Comparison of ENCODE assay signal across 28 cellular contexts in genomic region chr9:129358621-129359154, GRCh38.
"Had no signal": no experiment of that assay in that cellular context is flagged by ENCODE, and none has a peak within 500 bp of the region (broad histone marks: within the 10 kb centered on the region; RNA-seq: fewer than 3 reads in every experiment).

No MANE protein-coding gene starts in this region.

- H3K4me1 Mint-ChIP-seq: activated naive CD8-positive, alpha-beta T cell treated with anti-CD3 and anti-CD28 coated beads, Interleukin-2, amount 50 U/mL, for 24 hours; activated T-helper 17 cell treated with anti-CD3 and anti-CD28 coated beads, Interleukin-2, amount 50 U/mL, for 72 hours had no signal

- H3K9me3 Mint-ChIP-seq: activated T-helper 17 cell treated with anti-CD3 and anti-CD28 coated beads, Interleukin-2, amount 50 U/mL, for 72 hours; central memory CD8-positive, alpha-beta T cell; natural killer cell treated with Interleukin-12 subunit alpha and Interleukin-12 subunit beta and Interleukin-15 and Interleukin-18, amount 100 ng/mL, for 72 hours had no signal

- DNase-seq: activated CD4-positive, alpha-beta T cell treated with anti-CD3 and anti-CD28 coated beads for 1 hour; activated CD4-positive, alpha-beta T cell treated with anti-CD3 and anti-CD28 coated beads, Interleukin-2, amount 50 U/mL, for 1 hour; activated CD8-positive, alpha-beta T cell treated with anti-CD3 and anti-CD28 coated beads for 36 hours; activated gamma-delta T cell treated with Interleukin-2 at 50 U/mL for 16 hours; activated naive CD4-positive, alpha-beta T cell treated with anti-CD3 and anti-CD28 coated beads, Interleukin-2, amount 50 U/mL, for 16 hours; activated naive CD8-positive, alpha-beta T cell treated with anti-CD3 and anti-CD28 coated beads, Interleukin-2, amount 50 U/mL, for 24 hours; activated T-cell treated with anti-CD3 and anti-CD28 coated beads, Interleukin-2, amount 50 U/mL, for 4 hours; amygdala; dermis blood vessel endothelial cell; effector CD4-positive, alpha-beta T cell; foreskin keratinocyte; lower lobe of right lung; mesenchymal stem cell; nucleus accumbens; psoas muscle; sigmoid colon; small intestine; stimulated activated CD4-positive, alpha-beta T cell treated with anti-CD3 and anti-CD28 coated beads, Interleukin-4, amount 100 ng/mL, for 24 hours; stimulated activated CD8-positive, alpha-beta memory T cell treated with anti-CD3 and anti-CD28 coated beads, Interleukin-4, amount 100 ng/mL, for 48 hours; stimulated activated naive CD4-positive, alpha-beta T cell; T-helper 9 cell had no signal

- H3K4me3 Mint-ChIP-seq: activated CD8-positive, alpha-beta T cell treated with anti-CD3 and anti-CD28 coated beads for 36 hours; activated naive CD8-positive, alpha-beta T cell treated with anti-CD3 and anti-CD28 coated beads, Interleukin-2, amount 50 U/mL, for 24 hours; activated T-cell treated with anti-CD3 and anti-CD28 coated beads, Interleukin-2, amount 50 U/mL, for 4 hours; activated T-helper 17 cell treated with anti-CD3 and anti-CD28 coated beads, Interleukin-2, amount 50 U/mL, for 72 hours; central memory CD8-positive, alpha-beta T cell; natural killer cell treated with Interleukin-12 subunit alpha and Interleukin-12 subunit beta and Interleukin-15 and Interleukin-18, amount 100 ng/mL, for 72 hours; T-helper 1 cell treated with Interleukin-12 subunit alpha and Interleukin-12 subunit beta and Interleukin-4 antibody, amounts not matched to agents 30 μg/mL and 1 μg/mL, for 36 hours; WTC11 had no signal

- H3K36me3 Mint-ChIP-seq: natural killer cell treated with Interleukin-12 subunit alpha and Interleukin-12 subunit beta and Interleukin-15 and Interleukin-18, amount 100 ng/mL, for 72 hours had no signal

- H3K27ac Mint-ChIP-seq: activated CD8-positive, alpha-beta T cell treated with anti-CD3 and anti-CD28 coated beads for 36 hours; activated naive CD8-positive, alpha-beta T cell treated with anti-CD3 and anti-CD28 coated beads, Interleukin-2, amount 50 U/mL, for 24 hours; activated T-helper 17 cell treated with anti-CD3 and anti-CD28 coated beads, Interleukin-2, amount 50 U/mL, for 72 hours; natural killer cell treated with Interleukin-12 subunit alpha and Interleukin-12 subunit beta and Interleukin-15 and Interleukin-18, amount 100 ng/mL, for 72 hours; T-helper 1 cell treated with Interleukin-12 subunit alpha and Interleukin-12 subunit beta and Interleukin-4 antibody, amounts not matched to agents 30 μg/mL and 1 μg/mL, for 36 hours; WTC11 had no signal

- H3K27me3 Mint-ChIP-seq: activated CD8-positive, alpha-beta T cell treated with anti-CD3 and anti-CD28 coated beads for 36 hours; activated T-helper 17 cell treated with anti-CD3 and anti-CD28 coated beads, Interleukin-2, amount 50 U/mL, for 72 hours; natural killer cell treated with Interleukin-12 subunit alpha and Interleukin-12 subunit beta and Interleukin-15 and Interleukin-18, amount 100 ng/mL, for 72 hours had no signal

- ATAC-seq: activated CD8-positive, alpha-beta T cell treated with anti-CD3 and anti-CD28 coated beads for 36 hours; activated naive CD8-positive, alpha-beta T cell treated with anti-CD3 and anti-CD28 coated beads, Interleukin-2, amount 50 U/mL, for 24 hours; activated T-cell treated with anti-CD3 and anti-CD28 coated beads, Interleukin-2, amount 50 U/mL, for 4 hours; activated T-helper 17 cell treated with anti-CD3 and anti-CD28 coated beads, Interleukin-2, amount 50 U/mL, for 72 hours; foreskin keratinocyte; heart left ventricle; left lung; lower lobe of right lung; psoas muscle; WTC11 had no signal
